ENCODE assay signal across 14 cellular contexts in the genomic region with DNA sequence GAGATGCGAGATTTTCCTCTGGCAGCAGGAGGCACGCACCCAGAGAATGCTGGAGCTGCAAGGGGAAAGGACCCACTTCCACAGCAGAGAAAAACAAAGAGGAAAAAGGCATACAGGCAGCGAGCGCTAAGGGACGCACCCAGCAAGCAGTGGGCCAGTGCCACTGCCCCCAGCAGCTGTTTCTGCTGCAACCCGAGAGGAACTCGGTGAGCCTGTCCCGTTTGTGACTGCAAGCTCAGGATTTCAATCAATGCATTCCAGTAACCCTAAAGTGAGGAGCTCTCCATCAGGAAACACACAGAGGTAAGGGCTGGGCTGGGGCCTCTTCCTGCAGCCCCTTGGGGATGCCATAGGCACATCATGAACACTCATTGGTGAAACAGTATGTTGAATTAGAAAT. TPM values are rescaled to one million over a fixed set of nuclear protein-coding genes. Genes with fewer than 3 reads are reported as not detected.
A peak's percentile ranks its signal among the peaks of the same experiment; 100 is the strongest.
DNase-seq lines count a peak whose midpoint lies in the region; ATAC-seq lines count a peak whose summit lies in the region.
"Had no signal": no experiment of that assay in that cellular context is flagged by ENCODE, and none has a peak within 500 bp of the region (broad histone marks: within the 10 kb centered on the region; RNA-seq: fewer than 3 reads in every experiment).

No MANE protein-coding gene starts in this region.

- no peak overlapping the region for H3K23ac ChIP-seq in mesenchymal stem cell (ENCODE audit: low read length in 2 of 2)

- peaks cover 33% of the 10 kb centered on the region for H3K79me1 ChIP-seq in mesenchymal stem cell (replicated peaks; ENCODE audit: low read length, poor library complexity, severe bottlenecking)

- no peak overlapping the region for H4K8ac ChIP-seq in mesenchymal stem cell (ENCODE audit: low read length)

- H3K9me3 ChIP-seq in mesenchymal stem cell (ENCODE audit: control insufficient read depth, low read length): no peaks in the 10 kb centered on the region
- H3K9me3 ChIP-seq in skeletal muscle tissue (ENCODE audit: control insufficient read depth in 3 of 3, low read length in 3 of 3): no peaks in the 10 kb centered on the region
- H3K9me3 ChIP-seq: SK-N-SH had no signal

- H3K4me3 Mint-ChIP-seq in stimulated activated naive CD8-positive, alpha-beta T cell treated with anti-CD3 and anti-CD28 coated beads, Interleukin-15, amount 100 ng/mL, for 72 hours: no peak overlapping the region

- H3K18ac ChIP-seq in mesenchymal stem cell (ENCODE audit: low read depth in 1 of 2, low read length in 2 of 2): no peak overlapping the region

- WGBS in mesenchymal stem cell: 96% methylated on average over 8 of the region's 8 CpGs

- H2BK120ac ChIP-seq in mesenchymal stem cell (ENCODE audit: low read depth, low read length): no peak overlapping the region

- DNase-seq in DMS53 (lab: John Stamatoyannopoulos, UW) (peak; percentile 63), DMS53 treated with DMSO at 0.1 percent for 48 hours (lab: John Stamatoyannopoulos, UW; ENCODE audit: unreplicated experiment) (no peak), NCI-H69 (lab: John Stamatoyannopoulos, UW) (peak; percentile 42), mesenchymal stem cell (no peak), Kasumi-1 (lab: John Stamatoyannopoulos, UW) (no peak)
- no peak for DNase-seq in activated T-cell treated with anti-CD3 and anti-CD28 coated beads, Interleukin-2, amount 50 U/mL, for 48 hours
- no peak for DNase-seq in stimulated activated naive CD8-positive, alpha-beta T cell treated with anti-CD3 and anti-CD28 coated beads, Interleukin-15, amount 100 ng/mL, for 72 hours
- DNase-seq: 8988T, C1 segment of cervical spinal cord, IMR-90, NCI-H524, SK-N-SH, T-helper 1 cell had no signal

- no peak overlapping the region for H3K27ac Mint-ChIP-seq in stimulated activated naive CD8-positive, alpha-beta T cell treated with anti-CD3 and anti-CD28 coated beads, Interleukin-15, amount 100 ng/mL, for 72 hours

- H2BK12ac ChIP-seq in mesenchymal stem cell (ENCODE audit: low read length in 2 of 2): no peak overlapping the region

- H3K9me3 Mint-ChIP-seq in stimulated activated naive CD8-positive, alpha-beta T cell treated with anti-CD3 and anti-CD28 coated beads, Interleukin-15, amount 100 ng/mL, for 72 hours: no peaks in the 10 kb centered on the region

- ATAC-seq in stimulated activated naive CD8-positive, alpha-beta T cell treated with anti-CD3 and anti-CD28 coated beads, Interleukin-15, amount 100 ng/mL, for 72 hours: no peak

- no peak overlapping the region for H3K4me2 ChIP-seq in mesenchymal stem cell (ENCODE audit: low read length, poor library complexity, severe bottlenecking)
- H3K4me2 ChIP-seq: SK-N-SH had no signal

- no peak overlapping the region for H4K91ac ChIP-seq in mesenchymal stem cell (ENCODE audit: low read length)

- peaks cover 5% of the 10 kb centered on the region for H3K4me1 Mint-ChIP-seq in stimulated activated naive CD8-positive, alpha-beta T cell treated with anti-CD3 and anti-CD28 coated beads, Interleukin-15, amount 100 ng/mL, for 72 hours

- peak overlapping the region; percentile 58 for H2AK5ac ChIP-seq in mesenchymal stem cell (ENCODE audit: low read length, severe bottlenecking)

- no peaks in the 10 kb centered on the region for H3K27me3 Mint-ChIP-seq in stimulated activated naive CD8-positive, alpha-beta T cell treated with anti-CD3 and anti-CD28 coated beads, Interleukin-15, amount 100 ng/mL, for 72 hours

- no peak overlapping the region for H2AFZ ChIP-seq in mesenchymal stem cell (ENCODE audit: low read depth, low read length)

- no peak overlapping the region for H3K14ac ChIP-seq in mesenchymal stem cell (ENCODE audit: low read length in 2 of 2)

- no peak overlapping the region for H2BK5ac ChIP-seq in mesenchymal stem cell (ENCODE audit: low read depth, low read length, poor library complexity, severe bottlenecking)

- no peak overlapping the region for H3K9ac ChIP-seq in mesenchymal stem cell (ENCODE audit: low read length)
- peak overlapping the region; percentile 27 to 73 (median 58) for H3K9ac ChIP-seq in skeletal muscle tissue (ENCODE audit: low read depth in 1 of 3, low read length in 3 of 3)
- H3K9ac ChIP-seq: SK-N-SH had no signal

- H3K27ac ChIP-seq in mesenchymal stem cell (ENCODE audit: low read length, poor library complexity, severe bottlenecking) (peak overlapping the region; percentile 1), skeletal muscle tissue (ENCODE audit: low read depth, low read length) (peak overlapping the region; percentile 80)

- no peak overlapping the region for H2BK15ac ChIP-seq in mesenchymal stem cell (ENCODE audit: low read depth, poor library complexity, severe bottlenecking)

- H3K36me3 ChIP-seq in mesenchymal stem cell (ENCODE audit: control insufficient read depth in 1 of 2, insufficient read depth in 2 of 2, low read depth in 1 of 2, low read length in 2 of 2): peaks cover 29 to 79% of the 10 kb centered on the region in 2 experiments
- H3K36me3 ChIP-seq in skeletal muscle tissue (ENCODE audit: control insufficient read depth in 3 of 3, insufficient read depth in 3 of 3, low read length in 3 of 3): peaks cover 10 to 36% (median 22%) of the 10 kb centered on the region in 3 donors

- H3K4me3 ChIP-seq in mesenchymal stem cell (ENCODE audit: insufficient read depth in 1 of 2, low read depth in 1 of 2, low read length in 2 of 2) (no peak overlapping the region), skeletal muscle tissue (ENCODE audit: low read length in 3 of 3) (peak overlapping the region in 2 of 3 donors; percentile 22 to 46)

- peaks cover 12% of the 10 kb centered on the region for H3K4me1 ChIP-seq in mesenchymal stem cell (ENCODE audit: control insufficient read depth, insufficient read depth, low read depth, low read length)
- H3K4me1 ChIP-seq in skeletal muscle tissue (ENCODE audit: control insufficient read depth in 3 of 3, insufficient read depth in 3 of 3, low read length in 3 of 3): peaks cover 43 to 48% (median 45%) of the 10 kb centered on the region in 3 donors

- H3K4ac ChIP-seq in mesenchymal stem cell (ENCODE audit: low read depth in 1 of 2, low read length in 2 of 2): no peak overlapping the region

- no peaks in the 10 kb centered on the region for H3K27me3 ChIP-seq in mesenchymal stem cell (ENCODE audit: control insufficient read depth in 1 of 2, insufficient read depth in 1 of 2, low read length in 2 of 2)
- no peaks in the 10 kb centered on the region for H3K27me3 ChIP-seq in skeletal muscle tissue (ENCODE audit: control insufficient read depth in 3 of 3, insufficient read depth in 3 of 3, low read length in 3 of 3)

RNA-seq across cellular contexts. Expression of gene ACP6, which starts 58.7 kb away (rescaled TPM):
- 6.6 TPM for polyA plus RNA-seq in mesenchymal stem cell (2013, experiment 1 of 2)
- polyA plus RNA-seq in mesenchymal stem cell (2013, experiment 2 of 2): 7.5 TPM
- total RNA-seq in skeletal muscle tissue: 7.8 TPM

Comparison
In these comparisons a context has a peak if more than half of its experiments do, and no peak if none do; other contexts are left out.
1. DNase-seq: peak in DMS53 (single experiment) and NCI-H69 (single experiment); none in DMS53 treated with DMSO at 0.1 percent for 48 hours (single experiment), mesenchymal stem cell (single experiment), activated T-cell treated with anti-CD3 and anti-CD28 coated beads, Interleukin-2, amount 50 U/mL, for 48 hours (0 of 2), Kasumi-1 (0 of 2) and stimulated activated naive CD8-positive, alpha-beta T cell treated with anti-CD3 and anti-CD28 coated beads, Interleukin-15, amount 100 ng/mL, for 72 hours (0 of 2).
2. H3K4me3 ChIP-seq: peak in skeletal muscle tissue (2 of 3); none in mesenchymal stem cell (0 of 2).